Comparison of ENCODE assay signal across 1 cellular context in the genomic region with DNA sequence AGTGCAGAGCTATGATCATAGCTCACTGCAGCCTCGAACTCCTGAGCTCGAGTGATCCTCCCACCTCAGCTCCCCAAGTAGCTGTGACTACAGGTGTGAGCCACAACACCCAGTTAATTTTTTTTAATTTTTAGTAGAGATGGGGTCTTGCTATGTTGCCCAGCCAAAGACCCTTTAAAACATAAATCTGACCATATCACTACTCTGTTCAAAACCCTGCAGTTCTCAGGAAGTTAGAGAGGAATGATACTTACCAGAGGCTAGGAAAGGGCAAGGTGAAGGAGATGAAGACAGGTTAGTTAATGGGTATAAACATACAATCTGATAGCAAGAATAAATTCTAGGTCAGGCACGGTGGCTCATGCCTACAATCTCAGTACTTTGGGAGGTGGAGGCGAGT.
TF ChIP-seq lines count a peak whose summit lies in the region.

No MANE protein-coding gene starts in this region.

TF ChIP-seq in K562, 482 proteins besides CTCF, POLR2A, EP300 and RAD21:
- TF ChIP-seq, protein P1, sequence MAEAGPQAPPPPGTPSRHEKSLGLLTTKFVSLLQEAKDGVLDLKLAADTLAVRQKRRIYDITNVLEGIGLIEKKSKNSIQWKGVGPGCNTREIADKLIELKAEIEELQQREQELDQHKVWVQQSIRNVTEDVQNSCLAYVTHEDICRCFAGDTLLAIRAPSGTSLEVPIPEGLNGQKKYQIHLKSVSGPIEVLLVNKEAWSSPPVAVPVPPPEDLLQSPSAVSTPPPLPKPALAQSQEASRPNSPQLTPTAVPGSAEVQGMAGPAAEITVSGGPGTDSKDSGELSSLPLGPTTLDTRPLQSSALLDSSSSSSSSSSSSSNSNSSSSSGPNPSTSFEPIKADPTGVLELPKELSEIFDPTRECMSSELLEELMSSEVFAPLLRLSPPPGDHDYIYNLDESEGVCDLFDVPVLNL (CRISPR knock-in tag; IDR thresholded peaks at IDR 0.05; ENCODE audit: low read depth): no peak
- TF ChIP-seq RBM25 (IDR thresholded peaks at IDR 0.05; ENCODE audit: low read depth, low read length, severe bottlenecking): peak; percentile 33
- peak; percentile 71 for TF ChIP-seq ZNF121 (CRISPR knock-in tag; conservative IDR thresholded peaks at IDR 0.05)
